ENCODE assay signal across 9 cellular contexts in the genomic region with DNA sequence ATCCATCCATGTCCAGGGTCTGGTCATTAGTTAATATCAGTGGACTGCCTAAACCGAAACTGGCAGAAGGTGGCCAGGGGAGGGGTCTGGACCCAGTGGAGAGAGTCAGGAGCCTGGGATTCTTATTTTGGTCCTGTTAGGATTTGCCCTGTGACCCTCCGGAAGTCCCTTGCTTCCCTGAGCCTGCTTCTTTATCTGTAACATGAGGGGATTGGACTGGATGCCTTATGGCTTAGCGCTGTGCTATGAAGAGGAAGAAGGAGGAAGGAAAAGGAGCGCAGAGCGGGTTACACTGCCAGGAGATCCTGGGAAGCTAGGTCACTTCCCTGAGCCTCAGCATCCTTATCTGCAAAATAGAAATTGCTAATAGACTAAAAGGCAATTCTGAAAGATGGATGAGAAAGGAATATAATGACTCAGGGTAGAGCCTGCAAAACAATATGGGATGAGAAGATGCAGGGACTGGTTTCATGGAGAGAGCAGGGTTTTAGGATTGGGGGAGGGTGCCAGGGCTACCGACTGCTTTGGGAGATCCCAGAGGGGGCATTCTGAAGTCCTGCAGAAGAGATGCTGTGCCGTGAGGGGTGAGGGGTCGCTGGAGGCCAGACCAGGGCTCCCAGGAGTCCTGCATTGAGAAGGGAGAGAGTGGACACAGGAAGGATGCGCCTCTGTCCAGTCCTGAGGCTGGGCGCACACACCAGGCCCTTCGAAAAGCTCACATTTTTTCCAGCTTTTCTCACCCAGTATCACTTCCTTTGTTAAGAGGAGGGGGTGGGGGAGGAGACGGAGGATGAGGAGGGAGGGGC. TPM values are rescaled to one million over a fixed set of nuclear protein-coding genes. Genes with fewer than 3 reads are reported as not detected.
DNase-seq lines count a peak whose midpoint lies in the region; ATAC-seq and TF ChIP-seq lines count a peak whose summit lies in the region.
"Had no signal": no experiment of that assay in that cellular context is flagged by ENCODE, and none has a peak within 500 bp of the region (broad histone marks: within the 10 kb centered on the region; RNA-seq: fewer than 3 reads in every experiment).

No MANE protein-coding gene starts in this region.

- H3K4me1 ChIP-seq in CD8-positive, alpha-beta memory T cell (ENCODE audit: insufficient read depth, low read length), result no peaks in the 10 kb centered on the region
- peaks cover 6% of the 10 kb centered on the region for H3K4me1 ChIP-seq in prostate gland (replicated peaks)

- 31% methylated on average over 12 of the region's 12 CpGs for WGBS in prostate gland

- no peaks in the 10 kb centered on the region for H3K36me3 ChIP-seq in CD8-positive, alpha-beta memory T cell (ENCODE audit: insufficient read depth, low read length)
- H3K36me3 ChIP-seq in MG63 (no peaks in the 10 kb centered on the region), prostate gland (no peaks in the 10 kb centered on the region)

- H3K4me3 ChIP-seq in CD8-positive, alpha-beta memory T cell (ENCODE audit: low read length), result no peak overlapping the region
- H3K4me3 ChIP-seq in MG63, result peak overlapping the region; percentile 42
- H3K4me3 ChIP-seq in fibroblast of the aortic adventitia (ENCODE audit: low read depth, low read length), result peak overlapping the region; percentile 58
- H3K4me3 ChIP-seq in prostate gland, result peak overlapping the region; percentile 19 to 23

- peak overlapping the region in 1 of 8 donors; percentile 45 for H3K27ac Mint-ChIP-seq in CD8-positive, alpha-beta memory T cell

- POLR2A ChIA-PET in CD8-positive, alpha-beta memory T cell (lab: Charles Lee), result no interaction called here

- peaks cover 11% of the 10 kb centered on the region for H3K27me3 ChIP-seq in CD8-positive, alpha-beta memory T cell (ENCODE audit: insufficient read depth, low read length, poor library complexity, severe bottlenecking)
- H3K27me3 ChIP-seq in MG63 (no peaks in the 10 kb centered on the region), prostate gland (replicated peaks; ENCODE audit: insufficient read depth) (peaks cover 13% of the 10 kb centered on the region)

- no peak overlapping the region for H3K27ac ChIP-seq in CD8-positive, alpha-beta memory T cell (ENCODE audit: low read depth, low read length)
- no peak overlapping the region for H3K27ac ChIP-seq in prostate gland

- H3K4me3 Mint-ChIP-seq in CD8-positive, alpha-beta memory T cell, result peak overlapping the region in 5 of 7 donors; percentile 22 to 50 (median 49)

- intact Hi-C loops in prostate gland (cut with DNase I), result no loop called here

- TF ChIP-seq CTCF in fibroblast of the aortic adventitia (IDR thresholded peaks at IDR 0.05; ENCODE audit: insufficient read depth, low read length) (no peak), prostate gland (IDR thresholded peaks at IDR 0.05) (no peak)

- peaks cover 46 to 80% of the 10 kb centered on the region in 2 donors for H3K27me3 Mint-ChIP-seq in CD8-positive, alpha-beta memory T cell

- CTCF ChIA-PET in CD8-positive, alpha-beta memory T cell (lab: Charles Lee), result no interaction called here

- no peaks in the 10 kb centered on the region for H3K9me3 ChIP-seq in CD8-positive, alpha-beta memory T cell (ENCODE audit: low read length)
- H3K9me3 ChIP-seq in MG63 (no peaks in the 10 kb centered on the region), prostate gland (no peaks in the 10 kb centered on the region)

- no peak for DNase-seq in CD8-positive, alpha-beta memory T cell
- DNase-seq in MG63 (no peak), fibroblast of the aortic adventitia (ENCODE audit: low read depth) (no peak), prostate gland (ENCODE audit: low spot score) (no peak), NCI-H226 (no peak), hippocampal formation (lab: John Stamatoyannopoulos, UW) (no peak)

- no peak for TF ChIP-seq POLR2A in prostate gland (IDR thresholded peaks at IDR 0.05)

- no peaks in the 10 kb centered on the region for H3K36me3 Mint-ChIP-seq in CD8-positive, alpha-beta memory T cell

- no peaks in the 10 kb centered on the region for H3K9me3 Mint-ChIP-seq in CD8-positive, alpha-beta memory T cell

- ATAC-seq in GM19452 (IDR thresholded peaks at IDR 0.05; ENCODE audit: unreplicated experiment) (no peak), HG02759 (IDR thresholded peaks at IDR 0.05; ENCODE audit: unreplicated experiment) (no peak)

- peaks cover 7 to 14% (median 11%) of the 10 kb centered on the region in 3 donors for H3K4me1 Mint-ChIP-seq in CD8-positive, alpha-beta memory T cell

RNA-seq across cellular contexts. Expression of a gene that starts 0.5 kb away (rescaled TPM):
- not detected for total RNA-seq in CD8-positive, alpha-beta memory T cell
- not detected for polyA plus RNA-seq in CD8-positive, alpha-beta memory T cell
- 0.94 and 1.5 TPM in 2 replicates for total RNA-seq in MG63 (2014; rRNA removed; shearing (Covaris generic); ENCODE audit: low replicate concordance)
- total RNA-seq in fibroblast of the aortic adventitia (ENCODE audit: low replicate concordance) (0.72 and 6.5 TPM in 2 replicates), prostate gland (10 to 100 TPM in 1 of 2 donors, under 1 TPM in 1; 0.27 to 47.3 TPM)
- total RNA-seq: endothelial cell of umbilical vein had no signal

RNA-seq across cellular contexts. Expression of a gene that starts 41.3 kb away (rescaled TPM):
- not detected for total RNA-seq in CD8-positive, alpha-beta memory T cell
- not detected for polyA plus RNA-seq in CD8-positive, alpha-beta memory T cell
- total RNA-seq in MG63 (2014; rRNA removed; shearing (Covaris generic); ENCODE audit: low replicate concordance), result not detected in 2 replicates
- total RNA-seq in fibroblast of the aortic adventitia (ENCODE audit: low replicate concordance) (not detected in 2 replicates), prostate gland (1 to 10 TPM in 1 of 2 donors, not detected in 1; 4.4 TPM)
- total RNA-seq: endothelial cell of umbilical vein had no signal
- polyA plus RNA-seq: endothelial cell of umbilical vein had no signal

RNA-seq across cellular contexts. Expression of a gene that starts 48.6 kb away (rescaled TPM):
- not detected for total RNA-seq in CD8-positive, alpha-beta memory T cell
- polyA plus RNA-seq in CD8-positive, alpha-beta memory T cell, result not detected
- not detected in 2 replicates for total RNA-seq in MG63 (2014; rRNA removed; shearing (Covaris generic); ENCODE audit: low replicate concordance)
- 0.08 TPM in 1 of 2 replicates, not detected in the other for total RNA-seq in fibroblast of the aortic adventitia (ENCODE audit: low replicate concordance)
- total RNA-seq in prostate gland, result 1 to 10 TPM in 1 of 2 donors, not detected in 1; 7.7 TPM
- total RNA-seq: endothelial cell of umbilical vein had no signal
- polyA plus RNA-seq: endothelial cell of umbilical vein had no signal

RNA-seq across cellular contexts. Expression of a gene that starts 59.4 kb away (rescaled TPM):
- not detected for total RNA-seq in CD8-positive, alpha-beta memory T cell
- not detected for polyA plus RNA-seq in CD8-positive, alpha-beta memory T cell
- 3.5 and 4.8 TPM in 2 replicates for total RNA-seq in MG63 (2014; rRNA removed; shearing (Covaris generic); ENCODE audit: low replicate concordance)
- total RNA-seq in fibroblast of the aortic adventitia (ENCODE audit: low replicate concordance) (3.0 and 5.5 TPM in 2 replicates), prostate gland (10 to 100 TPM in 1 of 2 donors, 1 to 10 TPM in 1; 1.4 to 12.6 TPM)
- total RNA-seq: endothelial cell of umbilical vein had no signal
- polyA plus RNA-seq: endothelial cell of umbilical vein had no signal
